ENCODE assay signal across 9 cellular contexts in genomic region chr3:167750273-167750971, GRCh38. TPM values are rescaled to one million over a fixed set of nuclear protein-coding genes. Genes with fewer than 3 reads are reported as not detected.
DNase-seq lines count a peak whose midpoint lies in the region; ATAC-seq and TF ChIP-seq lines count a peak whose summit lies in the region.
"Had no signal": no experiment of that assay in that cellular context is flagged by ENCODE, and none has a peak within 500 bp of the region (broad histone marks: within the 10 kb centered on the region; RNA-seq: fewer than 3 reads in every experiment).

No MANE protein-coding gene starts in this region.

- ATAC-seq in GM18502 (IDR thresholded peaks at IDR 0.05; ENCODE audit: poor library complexity, unreplicated experiment) (peak; percentile 98), GM21423 (IDR thresholded peaks at IDR 0.05; ENCODE audit: unreplicated experiment) (peak; percentile 99), HG03442 (IDR thresholded peaks at IDR 0.05; ENCODE audit: unreplicated experiment) (peak; percentile 98), foreskin keratinocyte (peak; percentile 41)

- 95% methylated on average over 3 of the region's 3 CpGs for WGBS in smooth muscle cell (ENCODE audit: low lambda C conversion rate)

- H4K20me1 ChIP-seq in smooth muscle cell (ENCODE audit: low read depth), result no peaks in the 10 kb centered on the region

- DNase-seq in foreskin keratinocyte (no peak), smooth muscle cell (lab: John Stamatoyannopoulos, UW; ENCODE audit: unreplicated experiment) (no peak), H7 (no peak), AML-193 (lab: John Stamatoyannopoulos, UW) (no peak)
- DNase-seq in stimulated activated naive CD4-positive, alpha-beta T cell (lab: John Stamatoyannopoulos, UW), result no peak
- DNase-seq: stimulated activated CD4-positive, alpha-beta T cell treated with anti-CD3 and anti-CD28 coated beads, Interleukin-1b, Interleukin-23, amount 100 ng/mL, for 48 hours had no signal

- no peaks in the 10 kb centered on the region for H3K9me3 ChIP-seq in smooth muscle cell (replicated peaks; ENCODE audit: low read depth)

- no peak overlapping the region for H3K4me2 ChIP-seq in smooth muscle cell

- no peak overlapping the region for H2AFZ ChIP-seq in smooth muscle cell (ENCODE audit: low read depth)

- H3F3A ChIP-seq in smooth muscle cell (ENCODE audit: low read depth), result no peaks in the 10 kb centered on the region

- H3K9ac ChIP-seq in smooth muscle cell (ENCODE audit: low read depth), result no peak overlapping the region

- H3K4me1 ChIP-seq in foreskin keratinocyte, result no peaks in the 10 kb centered on the region
- H3K4me1 ChIP-seq in smooth muscle cell (ENCODE audit: low read depth), result no peaks in the 10 kb centered on the region

- no peaks in the 10 kb centered on the region for H3K79me2 ChIP-seq in smooth muscle cell (ENCODE audit: low read depth)

- no peaks in the 10 kb centered on the region for H3K27me3 ChIP-seq in foreskin keratinocyte
- no peaks in the 10 kb centered on the region for H3K27me3 ChIP-seq in smooth muscle cell (ENCODE audit: low read depth)
- no peaks in the 10 kb centered on the region for H3K27me3 ChIP-seq in H7 (ENCODE audit: control insufficient read depth, insufficient read depth, low read length)

- H3K4me3 ChIP-seq in smooth muscle cell (no peak overlapping the region), H7 (ENCODE audit: insufficient read depth, low read depth, low read length) (no peak overlapping the region)

- H3K36me3 ChIP-seq in smooth muscle cell (ENCODE audit: low read depth) (no peaks in the 10 kb centered on the region), H7 (replicated peaks; ENCODE audit: control insufficient read depth, insufficient read depth, low read length) (no peaks in the 10 kb centered on the region)

- H3K27ac ChIP-seq in foreskin keratinocyte (no peak overlapping the region), smooth muscle cell (ENCODE audit: low read depth) (no peak overlapping the region)

- no peak for TF ChIP-seq CTCF in foreskin keratinocyte (conservative IDR thresholded peaks at IDR 0.05)
- no peak for TF ChIP-seq CTCF in smooth muscle cell (IDR thresholded peaks at IDR 0.05; ENCODE audit: borderline replicate concordance, insufficient read depth, poor library complexity, severe bottlenecking)

RNA-seq across cellular contexts. Expression of gene SERPINI1, which starts 14.9 kb away (rescaled TPM):
- 3.0 and 4.1 TPM in 2 replicates for total RNA-seq in foreskin keratinocyte
- polyA plus RNA-seq in foreskin keratinocyte, result 2.4 and 3.4 TPM in 2 replicates
- 38.2 and 40.5 TPM in 2 replicates for total RNA-seq in smooth muscle cell
- 38.5 and 54.9 TPM in 2 replicates for polyA plus RNA-seq in smooth muscle cell
- total RNA-seq in H7 (2014; rRNA removed; shearing (Covaris generic)), result 6.5 and 8.3 TPM in 2 replicates

RNA-seq across cellular contexts. Expression of gene PDCD10, which starts 15.7 kb away (rescaled TPM):
- 82.7 and 83.5 TPM in 2 replicates for total RNA-seq in foreskin keratinocyte
- 68.2 and 83.4 TPM in 2 replicates for polyA plus RNA-seq in foreskin keratinocyte
- total RNA-seq in smooth muscle cell, result 75.6 and 89.5 TPM in 2 replicates
- polyA plus RNA-seq in smooth muscle cell, result 41.8 and 47.4 TPM in 2 replicates
- 53.3 and 68.5 TPM in 2 replicates for total RNA-seq in H7 (2014; rRNA removed; shearing (Covaris generic))

Comparison
In these comparisons a context has a peak if more than half of its experiments do, and no peak if none do; other contexts are left out.
1. ATAC-seq: peak in every context shown above with its lines; median percentile 99 in GM21423; 98 in GM18502; 98 in HG03442; 41 in foreskin keratinocyte.